ENCODE assay signal across 8 cellular contexts in genomic region chr7:129122751-129123516, GRCh38. TPM values are rescaled to one million over a fixed set of nuclear protein-coding genes. Genes with fewer than 3 reads are reported as not detected.
A peak's percentile ranks its signal among the peaks of the same experiment; 100 is the strongest.
DNase-seq lines count a peak whose midpoint lies in the region; ATAC-seq and TF ChIP-seq lines count a peak whose summit lies in the region.

No MANE protein-coding gene starts in this region.

- no peak overlapping the region for H2AFZ ChIP-seq in PC-9

- no peaks in the 10 kb centered on the region for H3F3A ChIP-seq in PC-9 (ENCODE audit: insufficient read depth, low read depth)

- no peak overlapping the region for H3K4me3 Mint-ChIP-seq in nephron

- peaks cover 9% of the 10 kb centered on the region for H3K36me3 Mint-ChIP-seq in nephron (ENCODE audit: low read depth)

- H3K27me3 ChIP-seq in ascending aorta (no peaks in the 10 kb centered on the region), PC-9 (ENCODE audit: insufficient read depth, low read depth) (0 out of 2 replicates have a peak, but pooled peaks cover 7% of the 10 kb centered on the region)

- intact Hi-C loops in ascending aorta (cut with DNase I) = no loop called here
- intact Hi-C loops in cardiac septum (cut with DNase I) = no loop called here
- intact Hi-C loops in PC-9 (cut with micrococcal nuclease; ENCODE audit: unreplicated experiment) = no loop called here

- ATAC-seq in activated CD4-positive, CD25-positive, alpha-beta regulatory T cell treated with anti-CD3 and anti-CD28 coated beads, Interleukin-2, amount 50 U/mL, for 24 hours = peak; percentile 71 to 80
- peak; percentile 68 for ATAC-seq in HG02973 (IDR thresholded peaks at IDR 0.05; ENCODE audit: unreplicated experiment)

- no peaks in the 10 kb centered on the region for H3K9me3 ChIP-seq in ascending aorta
- no peaks in the 10 kb centered on the region for H3K9me3 ChIP-seq in PC-9 (ENCODE audit: insufficient read depth, low read depth)

- no TSS peak for BruUV-seq in PC-9 (replicated peaks; lab: Mats Ljungman, UMichigan)

- H3K4me1 Mint-ChIP-seq in nephron = peaks cover 9% of the 10 kb centered on the region

- DNase-seq in activated CD4-positive, CD25-positive, alpha-beta regulatory T cell treated with anti-CD3 and anti-CD28 coated beads, Interleukin-2, amount 50 U/mL, for 72 hours = no peak
- DNase-seq in SKM-1 treated with dmso at 0.1 percent for 144 hours (lab: John Stamatoyannopoulos, UW; ENCODE audit: unreplicated experiment) (peak; percentile 34), ascending aorta (ENCODE audit: low spot score in 2 of 2) (no peak), cardiac septum (ENCODE audit: low spot score) (no peak), PC-9 (no peak)

- H3K27ac Mint-ChIP-seq in nephron = peak overlapping the region; percentile 64 to 67 (median 65)

- H3K9me2 ChIP-seq in PC-9 (ENCODE audit: insufficient read depth) = no peaks in the 10 kb centered on the region

- H3K27me3 Mint-ChIP-seq in nephron (ENCODE audit: low read depth) = no peaks in the 10 kb centered on the region

- H3K9me3 Mint-ChIP-seq in nephron = peaks cover 28% of the 10 kb centered on the region

- no peak overlapping the region for H3K4me3 ChIP-seq in ascending aorta
- H3K4me3 ChIP-seq in PC-9 = no peak overlapping the region

- POLR2A ChIA-PET in PC-9 (lab: Charles Lee; ENCODE audit: unreplicated experiment) = no interaction called here

- CTCF ChIA-PET in PC-9 (lab: Charles Lee) = no interaction called here

- no peaks in the 10 kb centered on the region for H3K79me2 ChIP-seq in PC-9 (ENCODE audit: low read depth)

- H3K4me2 ChIP-seq in PC-9 = no peak overlapping the region

- H4K20me1 ChIP-seq in PC-9 (ENCODE audit: insufficient read depth) = no peaks in the 10 kb centered on the region

- H3K27ac ChIP-seq in ascending aorta (no peak overlapping the region), PC-9 (no peak overlapping the region)

- H3K4me1 ChIP-seq in ascending aorta (no peaks in the 10 kb centered on the region), PC-9 (replicated peaks; ENCODE audit: insufficient read depth) (no peaks in the 10 kb centered on the region)

- TF ChIP-seq CTCF in nephron (IDR thresholded peaks at IDR 0.05; ENCODE audit: unreplicated experiment in 3 of 3) (no peak), ascending aorta (IDR thresholded peaks at IDR 0.05) (no peak), PC-9 (conservative IDR thresholded peaks at IDR 0.05) (no peak)

- H3K36me3 ChIP-seq in ascending aorta = no peaks in the 10 kb centered on the region
- H3K36me3 ChIP-seq in PC-9 (ENCODE audit: low read depth) = no peaks in the 10 kb centered on the region

RNA-seq across cellular contexts. Expression of gene TSPAN33, which starts 21.6 kb away (rescaled TPM):
- 8.1 TPM for total RNA-seq in ascending aorta
- total RNA-seq in cardiac septum = 9.9 TPM
- total RNA-seq in PC-9 (2021) = 5.8 and 9.6 TPM in 2 replicates
